In the genomic region with DNA sequence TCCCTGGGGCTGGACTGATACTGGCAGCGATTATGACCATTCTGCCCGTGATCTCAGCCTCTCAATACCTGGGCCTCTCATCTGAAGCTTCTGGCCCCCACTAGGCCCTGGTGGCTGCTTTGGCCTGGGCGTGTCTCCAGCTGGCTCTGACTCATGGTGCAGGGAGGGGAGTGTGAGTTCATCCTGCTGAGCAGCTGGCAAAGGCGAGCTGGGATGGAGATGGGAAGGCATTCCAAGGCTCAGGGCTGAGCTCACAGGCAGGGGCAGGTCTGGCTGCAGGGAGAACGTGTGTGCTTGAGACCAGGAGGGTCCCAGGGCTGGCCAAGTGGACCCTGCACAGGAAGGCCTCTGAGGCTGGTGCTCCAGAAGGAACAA, we compare ENCODE assay signal across 11 cellular contexts.
A peak's percentile ranks its signal among the peaks of the same experiment; 100 is the strongest.
DNase-seq lines count a peak whose midpoint lies in the region; ATAC-seq and FAIRE-seq lines count a peak whose summit lies in the region.
"Had no signal": no experiment of that assay in that cellular context is flagged by ENCODE, and none has a peak within 500 bp of the region (broad histone marks: within the 10 kb centered on the region; RNA-seq: fewer than 3 reads in every experiment).

No MANE protein-coding gene starts in this region.

- H3K27ac Mint-ChIP-seq in activated CD4-positive, alpha-beta T cell treated with anti-CD3 and anti-CD28 coated beads, Interleukin-2, amount 10 ng/mL, durations not matched to agents 7 days and 5 days = peak overlapping the region; percentile 25
- peak overlapping the region; percentile 99 for H3K27ac Mint-ChIP-seq in stimulated activated memory B cell treated with anti-CD40 and anti-IgM and Interleukin-4, amounts not matched to agents 10 μg/mL and 1 μg/mL and 100 μg/mL, for 72 hours

- DNase-seq in activated CD4-positive, alpha-beta T cell treated with anti-CD3 and anti-CD28 coated beads, Interleukin-2, amount 10 ng/mL, durations not matched to agents 7 days and 5 days = no peak
- DNase-seq in activated CD4-positive, alpha-beta T cell treated with anti-CD3 and anti-CD28 coated beads, Interleukin-2, amount 50 U/mL, for 1 hour = no peak
- DNase-seq in HTR-8/SVneo (ENCODE audit: insufficient read length, low spot score) = peak; percentile 29
- DNase-seq in cerebellar nuclear complex (lab: John Stamatoyannopoulos, UW) = peak; percentile 22 to 24
- DNase-seq: dermis blood vessel endothelial cell, WERI-Rb-1 had no signal

- peak; percentile 76 for FAIRE-seq in HTR-8/SVneo (lab: Jason Lieb, UNC)

- H3K4me3 Mint-ChIP-seq in activated CD4-positive, alpha-beta T cell treated with anti-CD3 and anti-CD28 coated beads, Interleukin-2, amount 10 ng/mL, durations not matched to agents 7 days and 5 days = no peak overlapping the region
- H3K4me3 Mint-ChIP-seq in stimulated activated memory B cell treated with anti-CD40 and anti-IgM and Interleukin-4, amounts not matched to agents 10 μg/mL and 1 μg/mL and 100 μg/mL, for 72 hours = peak overlapping the region; percentile 99

- H3K27me3 Mint-ChIP-seq in activated CD4-positive, alpha-beta T cell treated with anti-CD3 and anti-CD28 coated beads, Interleukin-2, amount 10 ng/mL, durations not matched to agents 7 days and 5 days = no peaks in the 10 kb centered on the region
- no peaks in the 10 kb centered on the region for H3K27me3 Mint-ChIP-seq in stimulated activated memory B cell treated with anti-CD40 and anti-IgM and Interleukin-4, amounts not matched to agents 10 μg/mL and 1 μg/mL and 100 μg/mL, for 72 hours

- H3K36me3 Mint-ChIP-seq in activated CD4-positive, alpha-beta T cell treated with anti-CD3 and anti-CD28 coated beads, Interleukin-2, amount 10 ng/mL, durations not matched to agents 7 days and 5 days (ENCODE audit: low read depth) = no peaks in the 10 kb centered on the region
- H3K36me3 Mint-ChIP-seq in stimulated activated memory B cell treated with anti-CD40 and anti-IgM and Interleukin-4, amounts not matched to agents 10 μg/mL and 1 μg/mL and 100 μg/mL, for 72 hours = peaks cover 47% of the 10 kb centered on the region

- no peaks in the 10 kb centered on the region for H3K4me1 Mint-ChIP-seq in activated CD4-positive, alpha-beta T cell treated with anti-CD3 and anti-CD28 coated beads, Interleukin-2, amount 10 ng/mL, durations not matched to agents 7 days and 5 days
- peaks cover 16% of the 10 kb centered on the region for H3K4me1 Mint-ChIP-seq in stimulated activated memory B cell treated with anti-CD40 and anti-IgM and Interleukin-4, amounts not matched to agents 10 μg/mL and 1 μg/mL and 100 μg/mL, for 72 hours

- peak; percentile 84 for ATAC-seq in stimulated activated memory B cell treated with anti-CD40 and anti-IgM and Interleukin-4, amounts not matched to agents 10 μg/mL and 1 μg/mL and 100 μg/mL, for 72 hours
- ATAC-seq in HG02885 (IDR thresholded peaks at IDR 0.05; ENCODE audit: poor library complexity, unreplicated experiment) (no peak), GM21717 (IDR thresholded peaks at IDR 0.05; ENCODE audit: unreplicated experiment) (no peak), HG02571 (IDR thresholded peaks at IDR 0.05; ENCODE audit: unreplicated experiment) (no peak)
- ATAC-seq: mucosa of descending colon had no signal

- CTCF ChIA-PET in activated CD4-positive, alpha-beta T cell treated with anti-CD3 and anti-CD28 coated beads, Interleukin-2, amount 10 ng/mL, durations not matched to agents 7 days and 5 days (lab: Charles Lee) = no interaction called here

- H3K9me3 Mint-ChIP-seq in activated CD4-positive, alpha-beta T cell treated with anti-CD3 and anti-CD28 coated beads, Interleukin-2, amount 10 ng/mL, durations not matched to agents 7 days and 5 days = no peaks in the 10 kb centered on the region
- no peaks in the 10 kb centered on the region for H3K9me3 Mint-ChIP-seq in stimulated activated memory B cell treated with anti-CD40 and anti-IgM and Interleukin-4, amounts not matched to agents 10 μg/mL and 1 μg/mL and 100 μg/mL, for 72 hours

- POLR2A ChIA-PET in activated CD4-positive, alpha-beta T cell treated with anti-CD3 and anti-CD28 coated beads, Interleukin-2, amount 10 ng/mL, durations not matched to agents 7 days and 5 days (lab: Charles Lee) = no interaction called here

Comparison
In these comparisons a context has a peak if more than half of its experiments do, and no peak if none do; other contexts are left out.
1. DNase-seq: peak in HTR-8/SVneo (single experiment) and cerebellar nuclear complex (2 of 2); none in activated CD4-positive, alpha-beta T cell treated with anti-CD3 and anti-CD28 coated beads, Interleukin-2, amount 10 ng/mL, durations not matched to agents 7 days and 5 days (single experiment) and activated CD4-positive, alpha-beta T cell treated with anti-CD3 and anti-CD28 coated beads, Interleukin-2, amount 50 U/mL, for 1 hour (single experiment).